In the genomic region with DNA sequence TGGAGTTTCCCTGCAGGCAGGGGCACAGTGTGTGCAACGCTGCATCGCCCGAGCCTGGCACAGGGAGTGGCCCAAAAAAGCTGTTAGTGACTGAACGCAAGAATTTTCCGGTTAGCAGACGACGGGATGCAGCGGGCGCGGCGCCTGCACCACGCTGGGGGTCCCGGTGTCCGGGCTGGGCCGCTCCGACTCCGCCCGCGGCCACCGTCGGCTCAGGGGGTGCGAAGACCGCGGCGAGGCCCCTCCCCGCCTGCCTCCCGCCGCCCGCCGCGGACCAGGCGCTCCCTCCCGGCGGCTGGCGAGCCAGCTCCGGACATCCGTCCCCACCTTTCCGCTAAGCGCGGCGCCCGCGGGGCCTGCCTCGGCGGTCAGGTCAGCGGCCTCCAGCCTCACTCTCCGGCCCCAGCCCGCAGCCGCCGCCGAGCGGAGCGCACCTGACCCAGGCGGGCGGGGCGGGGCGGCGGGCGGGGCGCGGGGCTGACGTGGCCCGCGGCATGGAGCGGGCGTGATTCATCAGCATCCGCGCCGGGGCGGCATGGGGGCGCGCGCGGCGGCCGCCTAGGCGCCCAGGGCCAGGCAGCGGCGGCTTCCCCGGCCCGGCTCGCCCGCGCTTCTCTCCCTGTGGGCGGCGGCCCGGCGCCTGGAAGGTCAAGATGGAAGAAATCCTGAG, we compare ENCODE assay signal across 1 cellular context.
TF ChIP-seq lines count a peak whose summit lies in the region.

A gene with protein sequence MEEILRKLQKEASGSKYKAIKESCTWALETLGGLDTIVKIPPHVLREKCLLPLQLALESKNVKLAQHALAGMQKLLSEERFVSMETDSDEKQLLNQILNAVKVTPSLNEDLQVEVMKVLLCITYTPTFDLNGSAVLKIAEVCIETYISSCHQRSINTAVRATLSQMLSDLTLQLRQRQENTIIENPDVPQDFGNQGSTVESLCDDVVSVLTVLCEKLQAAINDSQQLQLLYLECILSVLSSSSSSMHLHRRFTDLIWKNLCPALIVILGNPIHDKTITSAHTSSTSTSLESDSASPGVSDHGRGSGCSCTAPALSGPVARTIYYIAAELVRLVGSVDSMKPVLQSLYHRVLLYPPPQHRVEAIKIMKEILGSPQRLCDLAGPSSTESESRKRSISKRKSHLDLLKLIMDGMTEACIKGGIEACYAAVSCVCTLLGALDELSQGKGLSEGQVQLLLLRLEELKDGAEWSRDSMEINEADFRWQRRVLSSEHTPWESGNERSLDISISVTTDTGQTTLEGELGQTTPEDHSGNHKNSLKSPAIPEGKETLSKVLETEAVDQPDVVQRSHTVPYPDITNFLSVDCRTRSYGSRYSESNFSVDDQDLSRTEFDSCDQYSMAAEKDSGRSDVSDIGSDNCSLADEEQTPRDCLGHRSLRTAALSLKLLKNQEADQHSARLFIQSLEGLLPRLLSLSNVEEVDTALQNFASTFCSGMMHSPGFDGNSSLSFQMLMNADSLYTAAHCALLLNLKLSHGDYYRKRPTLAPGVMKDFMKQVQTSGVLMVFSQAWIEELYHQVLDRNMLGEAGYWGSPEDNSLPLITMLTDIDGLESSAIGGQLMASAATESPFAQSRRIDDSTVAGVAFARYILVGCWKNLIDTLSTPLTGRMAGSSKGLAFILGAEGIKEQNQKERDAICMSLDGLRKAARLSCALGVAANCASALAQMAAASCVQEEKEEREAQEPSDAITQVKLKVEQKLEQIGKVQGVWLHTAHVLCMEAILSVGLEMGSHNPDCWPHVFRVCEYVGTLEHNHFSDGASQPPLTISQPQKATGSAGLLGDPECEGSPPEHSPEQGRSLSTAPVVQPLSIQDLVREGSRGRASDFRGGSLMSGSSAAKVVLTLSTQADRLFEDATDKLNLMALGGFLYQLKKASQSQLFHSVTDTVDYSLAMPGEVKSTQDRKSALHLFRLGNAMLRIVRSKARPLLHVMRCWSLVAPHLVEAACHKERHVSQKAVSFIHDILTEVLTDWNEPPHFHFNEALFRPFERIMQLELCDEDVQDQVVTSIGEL (N-terminal part only) (plus strand): TSS at position 506 of the 670 bp plus-strand sequence. CDS start 148 bp downstream, at position 654.

TF ChIP-seq in HepG2, 621 proteins besides CTCF, POLR2A, EP300 and RAD21 (continued from another document and continues in another):
- TF ChIP-seq, protein P1, sequence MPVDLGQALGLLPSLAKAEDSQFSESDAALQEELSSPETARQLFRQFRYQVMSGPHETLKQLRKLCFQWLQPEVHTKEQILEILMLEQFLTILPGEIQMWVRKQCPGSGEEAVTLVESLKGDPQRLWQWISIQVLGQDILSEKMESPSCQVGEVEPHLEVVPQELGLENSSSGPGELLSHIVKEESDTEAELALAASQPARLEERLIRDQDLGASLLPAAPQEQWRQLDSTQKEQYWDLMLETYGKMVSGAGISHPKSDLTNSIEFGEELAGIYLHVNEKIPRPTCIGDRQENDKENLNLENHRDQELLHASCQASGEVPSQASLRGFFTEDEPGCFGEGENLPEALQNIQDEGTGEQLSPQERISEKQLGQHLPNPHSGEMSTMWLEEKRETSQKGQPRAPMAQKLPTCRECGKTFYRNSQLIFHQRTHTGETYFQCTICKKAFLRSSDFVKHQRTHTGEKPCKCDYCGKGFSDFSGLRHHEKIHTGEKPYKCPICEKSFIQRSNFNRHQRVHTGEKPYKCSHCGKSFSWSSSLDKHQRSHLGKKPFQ (CRISPR knock-in tag; IDR thresholded peaks at IDR 0.05; ENCODE audit: insufficient replicate concordance): no peak
- TF ChIP-seq RORA (CRISPR knock-in tag; IDR thresholded peaks at IDR 0.05): no peak
- TF ChIP-seq REXO4 (CRISPR knock-in tag; IDR thresholded peaks at IDR 0.05; ENCODE audit: borderline replicate concordance): no peak
- TF ChIP-seq, protein P2, sequence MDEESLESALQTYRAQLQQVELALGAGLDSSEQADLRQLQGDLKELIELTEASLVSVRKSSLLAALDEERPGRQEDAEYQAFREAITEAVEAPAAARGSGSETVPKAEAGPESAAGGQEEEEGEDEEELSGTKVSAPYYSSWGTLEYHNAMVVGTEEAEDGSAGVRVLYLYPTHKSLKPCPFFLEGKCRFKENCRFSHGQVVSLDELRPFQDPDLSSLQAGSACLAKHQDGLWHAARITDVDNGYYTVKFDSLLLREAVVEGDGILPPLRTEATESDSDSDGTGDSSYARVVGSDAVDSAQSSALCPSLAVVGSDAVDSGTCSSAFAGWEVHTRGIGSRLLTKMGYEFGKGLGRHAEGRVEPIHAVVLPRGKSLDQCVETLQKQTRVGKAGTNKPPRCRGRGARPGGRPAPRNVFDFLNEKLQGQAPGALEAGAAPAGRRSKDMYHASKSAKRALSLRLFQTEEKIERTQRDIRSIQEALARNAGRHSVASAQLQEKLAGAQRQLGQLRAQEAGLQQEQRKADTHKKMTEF (CRISPR knock-in tag; IDR thresholded peaks at IDR 0.05): no peak
- no peak for TF ChIP-seq SIN3B (IDR thresholded peaks at IDR 0.05; ENCODE audit: low read length)
- no peak; the same call in 1 of the 2 replicates for TF ChIP-seq IRF2 (CRISPR knock-in tag; IDR thresholded peaks at IDR 0.05)
- TF ChIP-seq HOXA3 (CRISPR knock-in tag; IDR thresholded peaks at IDR 0.05): peak; percentile 51
- TF ChIP-seq ZNF558 (CRISPR knock-in tag; IDR thresholded peaks at IDR 0.05; ENCODE audit: borderline replicate concordance): no peak; the same call in 1 of the 2 replicates
- no peak for TF ChIP-seq ZSCAN30 (CRISPR knock-in tag; IDR thresholded peaks at IDR 0.05)
- TF ChIP-seq ZNF792 (CRISPR knock-in tag; IDR thresholded peaks at IDR 0.05): no peak
- TF ChIP-seq YY1 (IDR thresholded peaks at IDR 0.05; ENCODE audit: insufficient read depth, insufficient replicate concordance, low read depth, low read length): no peak
- TF ChIP-seq, protein P3, sequence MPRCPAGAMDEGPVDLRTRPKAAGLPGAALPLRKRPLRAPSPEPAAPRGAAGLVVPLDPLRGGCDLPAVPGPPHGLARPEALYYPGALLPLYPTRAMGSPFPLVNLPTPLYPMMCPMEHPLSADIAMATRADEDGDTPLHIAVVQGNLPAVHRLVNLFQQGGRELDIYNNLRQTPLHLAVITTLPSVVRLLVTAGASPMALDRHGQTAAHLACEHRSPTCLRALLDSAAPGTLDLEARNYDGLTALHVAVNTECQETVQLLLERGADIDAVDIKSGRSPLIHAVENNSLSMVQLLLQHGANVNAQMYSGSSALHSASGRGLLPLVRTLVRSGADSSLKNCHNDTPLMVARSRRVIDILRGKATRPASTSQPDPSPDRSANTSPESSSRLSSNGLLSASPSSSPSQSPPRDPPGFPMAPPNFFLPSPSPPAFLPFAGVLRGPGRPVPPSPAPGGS (CRISPR knock-in tag; IDR thresholded peaks at IDR 0.05): peak; percentile 74
- TF ChIP-seq ATRX (CRISPR knock-in tag; IDR thresholded peaks at IDR 0.05; ENCODE audit: borderline replicate concordance): no peak
- TF ChIP-seq, protein P4, sequence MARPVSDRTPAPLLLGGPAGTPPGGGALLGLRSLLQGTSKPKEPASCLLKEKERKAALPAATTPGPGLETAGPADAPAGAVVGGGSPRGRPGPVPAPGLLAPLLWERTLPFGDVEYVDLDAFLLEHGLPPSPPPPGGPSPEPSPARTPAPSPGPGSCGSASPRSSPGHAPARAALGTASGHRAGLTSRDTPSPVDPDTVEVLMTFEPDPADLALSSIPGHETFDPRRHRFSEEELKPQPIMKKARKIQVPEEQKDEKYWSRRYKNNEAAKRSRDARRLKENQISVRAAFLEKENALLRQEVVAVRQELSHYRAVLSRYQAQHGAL (CRISPR knock-in tag; IDR thresholded peaks at IDR 0.05; ENCODE audit: not compliant biosample characterization): no peak
- no peak for TF ChIP-seq ELF1 (CRISPR knock-in tag; IDR thresholded peaks at IDR 0.05)
- TF ChIP-seq SKI (IDR thresholded peaks at IDR 0.05; ENCODE audit: partially characterized antibody): peak; percentile 53
- TF ChIP-seq MBNL3 (CRISPR knock-in tag; conservative IDR thresholded peaks at IDR 0.05): no peak
- no peak for TF ChIP-seq REST (IDR thresholded peaks at IDR 0.05; ENCODE audit: borderline replicate concordance in 1 of 2, low read depth in 1 of 2, low read length in 2 of 2)
- TF ChIP-seq ZNF737 (CRISPR knock-in tag; IDR thresholded peaks at IDR 0.05; ENCODE audit: borderline replicate concordance): no peak
- no peak for TF ChIP-seq SP2 (CRISPR knock-in tag; IDR thresholded peaks at IDR 0.05)
- TF ChIP-seq ZKSCAN8 (CRISPR knock-in tag; IDR thresholded peaks at IDR 0.05; ENCODE audit: borderline replicate concordance): no peak
- TF ChIP-seq ZNF446 (CRISPR knock-in tag; IDR thresholded peaks at IDR 0.05): peak; percentile 89
- peak; percentile 49; the same call in 1 of the 2 replicates for TF ChIP-seq ZBTB7B (CRISPR knock-in tag; IDR thresholded peaks at IDR 0.05)
- TF ChIP-seq ZMYM2 (CRISPR knock-in tag; IDR thresholded peaks at IDR 0.05): no peak
- no peak for TF ChIP-seq ZFP1 (CRISPR knock-in tag; IDR thresholded peaks at IDR 0.05)
- TF ChIP-seq ZBTB37 (CRISPR knock-in tag; IDR thresholded peaks at IDR 0.05): no peak
- TF ChIP-seq GABPA (IDR thresholded peaks at IDR 0.05; ENCODE audit: low read depth, low read length): no peak
- TF ChIP-seq GABPA (CRISPR knock-in tag; IDR thresholded peaks at IDR 0.05; ENCODE audit: low read depth): no peak
- TF ChIP-seq, protein P5, sequence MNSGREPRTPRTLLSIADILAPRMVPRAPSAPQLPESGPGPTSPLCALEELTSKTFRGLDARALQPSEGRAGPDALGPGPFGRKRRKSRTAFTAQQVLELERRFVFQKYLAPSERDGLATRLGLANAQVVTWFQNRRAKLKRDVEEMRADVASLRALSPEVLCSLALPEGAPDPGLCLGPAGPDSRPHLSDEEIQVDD (CRISPR knock-in tag; IDR thresholded peaks at IDR 0.05; ENCODE audit: borderline replicate concordance): no peak; the same call in 1 of the 2 replicates
- no peak for TF ChIP-seq PLRG1 (conservative IDR thresholded peaks at IDR 0.05)
- no peak for TF ChIP-seq FOXC1 (CRISPR knock-in tag; IDR thresholded peaks at IDR 0.05; ENCODE audit: borderline replicate concordance)
- no peak for TF ChIP-seq ZNF652 (CRISPR knock-in tag; IDR thresholded peaks at IDR 0.05; ENCODE audit: borderline replicate concordance, low read depth)
- TF ChIP-seq ZNF256 (CRISPR knock-in tag; conservative IDR thresholded peaks at IDR 0.05): no peak
- TF ChIP-seq KDM2A (CRISPR knock-in tag; IDR thresholded peaks at IDR 0.05; ENCODE audit: borderline replicate concordance, low read depth): 0 out of 2 replicates have a peak, but pooled peaks have one; percentile 26
- TF ChIP-seq ZNF121 (CRISPR knock-in tag; IDR thresholded peaks at IDR 0.05): no peak
- no peak for TF ChIP-seq JUND (CRISPR knock-in tag; IDR thresholded peaks at IDR 0.05)
- TF ChIP-seq ZNF225 (CRISPR knock-in tag; IDR thresholded peaks at IDR 0.05): no peak
- TF ChIP-seq FOXM1 (CRISPR knock-in tag; IDR thresholded peaks at IDR 0.05): no peak
